In the genomic region with DNA sequence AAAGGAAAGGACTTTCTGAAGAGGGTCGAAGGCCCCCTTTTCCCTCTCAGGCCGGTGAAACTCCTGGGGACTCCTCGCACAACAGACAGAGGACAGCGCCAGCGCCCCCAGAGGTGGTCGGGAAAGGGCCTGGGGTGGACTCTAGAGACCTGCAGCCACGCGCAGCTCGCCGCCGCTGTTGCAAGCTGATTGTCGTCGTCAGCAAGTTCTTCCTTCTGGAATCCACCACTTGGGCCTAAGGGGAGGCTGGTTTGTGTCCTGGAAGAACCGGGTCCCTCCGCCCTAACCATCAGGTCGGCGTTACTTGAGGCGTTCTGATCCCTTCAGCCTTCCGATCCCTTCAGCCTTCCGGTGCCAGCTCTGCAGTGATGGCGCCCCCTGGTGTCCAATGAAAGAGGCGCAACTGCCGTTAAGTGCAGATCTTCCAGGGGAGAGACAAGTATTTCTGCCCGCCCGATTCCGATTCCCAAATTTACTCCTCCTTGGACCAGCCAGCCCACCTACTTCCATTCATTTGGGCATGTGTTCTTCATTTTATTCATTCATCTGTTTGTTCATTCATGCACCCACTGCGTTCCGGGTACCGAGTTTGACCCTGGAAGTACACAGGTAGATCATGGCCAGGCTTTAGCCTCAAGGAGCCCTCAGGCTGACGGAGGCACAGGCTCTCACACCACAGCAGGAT, we compare ENCODE assay signal across 1 cellular context.
TF ChIP-seq lines count a peak whose summit lies in the region.

No MANE protein-coding gene starts in this region.

TF ChIP-seq in H1, 55 proteins besides CTCF, POLR2A, EP300 and RAD21 (continued from another document):
- TF ChIP-seq, protein P1, sequence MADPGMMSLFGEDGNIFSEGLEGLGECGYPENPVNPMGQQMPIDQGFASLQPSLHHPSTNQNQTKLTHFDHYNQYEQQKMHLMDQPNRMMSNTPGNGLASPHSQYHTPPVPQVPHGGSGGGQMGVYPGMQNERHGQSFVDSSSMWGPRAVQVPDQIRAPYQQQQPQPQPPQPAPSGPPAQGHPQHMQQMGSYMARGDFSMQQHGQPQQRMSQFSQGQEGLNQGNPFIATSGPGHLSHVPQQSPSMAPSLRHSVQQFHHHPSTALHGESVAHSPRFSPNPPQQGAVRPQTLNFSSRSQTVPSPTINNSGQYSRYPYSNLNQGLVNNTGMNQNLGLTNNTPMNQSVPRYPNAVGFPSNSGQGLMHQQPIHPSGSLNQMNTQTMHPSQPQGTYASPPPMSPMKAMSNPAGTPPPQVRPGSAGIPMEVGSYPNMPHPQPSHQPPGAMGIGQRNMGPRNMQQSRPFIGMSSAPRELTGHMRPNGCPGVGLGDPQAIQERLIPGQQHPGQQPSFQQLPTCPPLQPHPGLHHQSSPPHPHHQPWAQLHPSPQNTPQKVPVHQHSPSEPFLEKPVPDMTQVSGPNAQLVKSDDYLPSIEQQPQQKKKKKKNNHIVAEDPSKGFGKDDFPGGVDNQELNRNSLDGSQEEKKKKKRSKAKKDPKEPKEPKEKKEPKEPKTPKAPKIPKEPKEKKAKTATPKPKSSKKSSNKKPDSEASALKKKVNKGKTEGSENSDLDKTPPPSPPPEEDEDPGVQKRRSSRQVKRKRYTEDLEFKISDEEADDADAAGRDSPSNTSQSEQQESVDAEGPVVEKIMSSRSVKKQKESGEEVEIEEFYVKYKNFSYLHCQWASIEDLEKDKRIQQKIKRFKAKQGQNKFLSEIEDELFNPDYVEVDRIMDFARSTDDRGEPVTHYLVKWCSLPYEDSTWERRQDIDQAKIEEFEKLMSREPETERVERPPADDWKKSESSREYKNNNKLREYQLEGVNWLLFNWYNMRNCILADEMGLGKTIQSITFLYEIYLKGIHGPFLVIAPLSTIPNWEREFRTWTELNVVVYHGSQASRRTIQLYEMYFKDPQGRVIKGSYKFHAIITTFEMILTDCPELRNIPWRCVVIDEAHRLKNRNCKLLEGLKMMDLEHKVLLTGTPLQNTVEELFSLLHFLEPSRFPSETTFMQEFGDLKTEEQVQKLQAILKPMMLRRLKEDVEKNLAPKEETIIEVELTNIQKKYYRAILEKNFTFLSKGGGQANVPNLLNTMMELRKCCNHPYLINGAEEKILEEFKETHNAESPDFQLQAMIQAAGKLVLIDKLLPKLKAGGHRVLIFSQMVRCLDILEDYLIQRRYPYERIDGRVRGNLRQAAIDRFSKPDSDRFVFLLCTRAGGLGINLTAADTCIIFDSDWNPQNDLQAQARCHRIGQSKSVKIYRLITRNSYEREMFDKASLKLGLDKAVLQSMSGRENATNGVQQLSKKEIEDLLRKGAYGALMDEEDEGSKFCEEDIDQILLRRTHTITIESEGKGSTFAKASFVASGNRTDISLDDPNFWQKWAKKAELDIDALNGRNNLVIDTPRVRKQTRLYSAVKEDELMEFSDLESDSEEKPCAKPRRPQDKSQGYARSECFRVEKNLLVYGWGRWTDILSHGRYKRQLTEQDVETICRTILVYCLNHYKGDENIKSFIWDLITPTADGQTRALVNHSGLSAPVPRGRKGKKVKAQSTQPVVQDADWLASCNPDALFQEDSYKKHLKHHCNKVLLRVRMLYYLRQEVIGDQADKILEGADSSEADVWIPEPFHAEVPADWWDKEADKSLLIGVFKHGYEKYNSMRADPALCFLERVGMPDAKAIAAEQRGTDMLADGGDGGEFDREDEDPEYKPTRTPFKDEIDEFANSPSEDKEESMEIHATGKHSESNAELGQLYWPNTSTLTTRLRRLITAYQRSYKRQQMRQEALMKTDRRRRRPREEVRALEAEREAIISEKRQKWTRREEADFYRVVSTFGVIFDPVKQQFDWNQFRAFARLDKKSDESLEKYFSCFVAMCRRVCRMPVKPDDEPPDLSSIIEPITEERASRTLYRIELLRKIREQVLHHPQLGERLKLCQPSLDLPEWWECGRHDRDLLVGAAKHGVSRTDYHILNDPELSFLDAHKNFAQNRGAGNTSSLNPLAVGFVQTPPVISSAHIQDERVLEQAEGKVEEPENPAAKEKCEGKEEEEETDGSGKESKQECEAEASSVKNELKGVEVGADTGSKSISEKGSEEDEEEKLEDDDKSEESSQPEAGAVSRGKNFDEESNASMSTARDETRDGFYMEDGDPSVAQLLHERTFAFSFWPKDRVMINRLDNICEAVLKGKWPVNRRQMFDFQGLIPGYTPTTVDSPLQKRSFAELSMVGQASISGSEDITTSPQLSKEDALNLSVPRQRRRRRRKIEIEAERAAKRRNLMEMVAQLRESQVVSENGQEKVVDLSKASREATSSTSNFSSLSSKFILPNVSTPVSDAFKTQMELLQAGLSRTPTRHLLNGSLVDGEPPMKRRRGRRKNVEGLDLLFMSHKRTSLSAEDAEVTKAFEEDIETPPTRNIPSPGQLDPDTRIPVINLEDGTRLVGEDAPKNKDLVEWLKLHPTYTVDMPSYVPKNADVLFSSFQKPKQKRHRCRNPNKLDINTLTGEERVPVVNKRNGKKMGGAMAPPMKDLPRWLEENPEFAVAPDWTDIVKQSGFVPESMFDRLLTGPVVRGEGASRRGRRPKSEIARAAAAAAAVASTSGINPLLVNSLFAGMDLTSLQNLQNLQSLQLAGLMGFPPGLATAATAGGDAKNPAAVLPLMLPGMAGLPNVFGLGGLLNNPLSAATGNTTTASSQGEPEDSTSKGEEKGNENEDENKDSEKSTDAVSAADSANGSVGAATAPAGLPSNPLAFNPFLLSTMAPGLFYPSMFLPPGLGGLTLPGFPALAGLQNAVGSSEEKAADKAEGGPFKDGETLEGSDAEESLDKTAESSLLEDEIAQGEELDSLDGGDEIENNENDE (IDR thresholded peaks at IDR 0.05; ENCODE audit: insufficient replicate concordance, low read length): no peak
- TF ChIP-seq HDAC2 (IDR thresholded peaks at IDR 0.05; ENCODE audit: borderline replicate concordance in 1 of 2, low read depth in 2 of 2, low read length in 2 of 2) (no peak), ASH2L (IDR thresholded peaks at IDR 0.05; ENCODE audit: low read length) (peak; percentile 50), CBX8 (IDR thresholded peaks at IDR 0.05; ENCODE audit: borderline replicate concordance, low read depth, low read length) (no peak), YY1 (IDR thresholded peaks at IDR 0.05; ENCODE audit: low read depth, low read length) (no peak), BRCA1 (IDR thresholded peaks at IDR 0.05; ENCODE audit: low read depth, low read length) (no peak), SIX5 (IDR thresholded peaks at IDR 0.05; ENCODE audit: low read depth, low read length) (no peak), KDM4A (IDR thresholded peaks at IDR 0.05; ENCODE audit: low read depth, low read length, severe bottlenecking) (peak; percentile 92), CBX5 (IDR thresholded peaks at IDR 0.05; ENCODE audit: low read depth, low read length) (no peak), CHD2 (IDR thresholded peaks at IDR 0.05; ENCODE audit: low read length) (no peak), BCL11A (IDR thresholded peaks at IDR 0.05; ENCODE audit: low read depth in 2 of 2, low read length in 2 of 2) (no peak), TBP (IDR thresholded peaks at IDR 0.05; ENCODE audit: low read depth, low read length) (peak; percentile 37; the same call in 1 of the 2 replicates)
